8 cellular contexts compared by ENCODE assay signal in the genomic region with DNA sequence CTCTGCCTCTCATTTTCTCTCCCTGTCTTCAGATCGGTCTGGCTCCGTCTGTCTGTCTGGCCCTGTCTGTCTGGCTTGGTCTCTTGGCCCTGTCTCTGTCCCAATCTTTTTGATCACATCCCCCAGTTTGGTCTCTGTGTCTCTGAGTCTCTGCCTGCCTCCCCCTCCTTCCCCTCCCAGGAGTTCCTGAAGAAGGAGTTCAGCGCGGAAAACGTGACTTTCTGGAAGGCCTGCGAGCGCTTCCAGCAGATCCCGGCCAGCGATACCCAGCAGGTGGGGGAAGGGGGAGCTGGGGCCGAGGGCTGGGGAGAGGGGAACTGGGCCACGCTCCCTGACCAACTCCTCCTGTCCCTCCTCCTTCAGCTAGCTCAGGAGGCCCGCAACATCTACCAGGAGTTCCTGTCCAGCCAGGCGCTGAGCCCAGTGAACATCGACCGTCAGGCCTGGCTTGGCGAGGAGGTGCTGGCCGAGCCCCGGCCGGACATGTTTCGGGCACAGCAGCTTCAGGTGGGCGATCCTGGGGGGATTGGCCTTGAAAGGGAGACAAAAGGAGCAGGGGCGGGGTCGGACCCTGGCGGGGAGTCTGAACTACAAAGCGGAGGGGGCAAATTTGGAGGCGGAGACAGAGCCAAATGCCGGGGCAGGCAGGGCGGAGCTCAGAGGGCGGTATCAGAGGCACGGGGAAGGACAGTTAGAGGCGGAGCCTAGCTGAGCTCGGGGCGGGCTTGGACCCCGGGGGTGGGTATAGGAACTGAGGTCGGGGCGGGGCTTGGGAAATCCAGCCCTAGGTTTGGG. TPM values are rescaled to one million over a fixed set of nuclear protein-coding genes. Genes with fewer than 3 reads are reported as not detected.
DNase-seq lines count a peak whose midpoint lies in the region; ATAC-seq and TF ChIP-seq lines count a peak whose summit lies in the region.

No MANE protein-coding gene starts in this region.

- TF ChIP-seq CTCF in AG04449 (IDR thresholded peaks at IDR 0.05; ENCODE audit: insufficient read depth, low read length, missing control alignments), result no peak
- TF ChIP-seq CTCF in epithelial cell of proximal tubule (conservative IDR thresholded peaks at IDR 0.05; ENCODE audit: low read depth, low read length), result no peak
- no peak for TF ChIP-seq CTCF in mucosa of descending colon (IDR thresholded peaks at IDR 0.05)
- no peak for TF ChIP-seq CTCF in GM20000 (IDR thresholded peaks at IDR 0.05; ENCODE audit: extremely low read depth, missing control alignments)

- H3K4me1 ChIP-seq in mucosa of descending colon (ENCODE audit: low read depth), result peaks cover 34% of the 10 kb centered on the region

- CTCF ChIA-PET in AG04449 (lab: Yijun Ruan, JAX), result interaction anchor here (0.7 to 35.1 kb wide), 13 partner anchors 8 to 254 kb away, joined by 3 to 853 read pairs (median 4); a partner anchor contains a TSS

- no peaks in the 10 kb centered on the region for H3K36me3 ChIP-seq in mucosa of descending colon (ENCODE audit: low read depth)

- H3K9me3 ChIP-seq in mucosa of descending colon, result no peaks in the 10 kb centered on the region

- peak; percentile 72 for ATAC-seq in mucosa of descending colon
- no peak for ATAC-seq in HG02610 (IDR thresholded peaks at IDR 0.05; ENCODE audit: unreplicated experiment)
- no peak for ATAC-seq in GM18868 (IDR thresholded peaks at IDR 0.05; ENCODE audit: unreplicated experiment)

- peak overlapping the region; percentile 57 for H3K4me3 ChIP-seq in AG04449 (ENCODE audit: low read depth, low read length)
- peak overlapping the region; percentile 58 for H3K4me3 ChIP-seq in epithelial cell of proximal tubule (ENCODE audit: low read depth, low read length)
- no peak overlapping the region for H3K4me3 ChIP-seq in mucosa of descending colon

- intact Hi-C loops in mucosa of descending colon (cut with DNase I, micrococcal nuclease), result loop anchor here in 1 of 2 donors (10.0 kb wide), 1 partner anchor 52 kb away; a partner anchor contains a TSS

- POLR2A ChIA-PET in AG04449 (lab: Yijun Ruan, JAX), result interaction anchor here (0.9 to 1.3 kb wide), 3 partner anchors 15 to 131 kb away, joined by 3 to 5 read pairs (median 3); a partner anchor contains a TSS

- DNase-seq in AG04449 (ENCODE audit: low read depth, low spot score) (no peak), NCI-H187 (lab: John Stamatoyannopoulos, UW) (peak; percentile 18 to 64), epithelial cell of proximal tubule (ENCODE audit: low read depth) (no peak), mucosa of descending colon (peak; percentile 87 to 92 (median 89)), NCI-H510A (lab: John Stamatoyannopoulos, UW) (no peak), GM20000 (ENCODE audit: low spot score) (no peak)

RNA-seq across cellular contexts. Expression of a gene that starts 9.0 kb away (rescaled TPM):
- 17.1 and 19.6 TPM in 2 replicates for total RNA-seq in epithelial cell of proximal tubule
- total RNA-seq in mucosa of descending colon, result 10 to 100 TPM; 11.1 to 15.2 (median 11.7) TPM

RNA-seq across cellular contexts. Expression of a gene that starts 15.3 kb away (rescaled TPM):
- total RNA-seq in epithelial cell of proximal tubule, result 252 and 266 TPM in 2 replicates
- total RNA-seq in mucosa of descending colon, result 100 to 1,000 TPM in 2 of 3 donors, 10 to 100 TPM in 1; 91.9 to 150 (median 139) TPM

RNA-seq across cellular contexts. Expression of a gene that starts 17.5 kb away (rescaled TPM):
- total RNA-seq in epithelial cell of proximal tubule (not detected in 2 replicates), mucosa of descending colon (not detected)

RNA-seq across cellular contexts. Expression of a gene that starts 33.7 kb away (rescaled TPM):
- not detected in 2 replicates for total RNA-seq in epithelial cell of proximal tubule
- not detected for total RNA-seq in mucosa of descending colon

RNA-seq across cellular contexts. Expression of a gene that starts 42.6 kb away (rescaled TPM):
- 9.2 and 12.9 TPM in 2 replicates for total RNA-seq in epithelial cell of proximal tubule
- total RNA-seq in mucosa of descending colon, result 1 to 10 TPM; 3.0 to 9.2 (median 7.0) TPM

Comparison
In these comparisons a context has a peak if more than half of its experiments do, and no peak if none do; other contexts are left out.
1. DNase-seq: peak in NCI-H187 (2 of 2) and mucosa of descending colon (3 of 3); none in AG04449 (single experiment), epithelial cell of proximal tubule (single experiment), NCI-H510A (single experiment) and GM20000 (single experiment).